ENCODE assay signal across 9 cellular contexts in genomic region chr1:1306661-1307260, GRCh38. TPM values are rescaled to one million over a fixed set of nuclear protein-coding genes. Genes with fewer than 3 reads are reported as not detected.
DNase-seq lines count a peak whose midpoint lies in the region; ATAC-seq, FAIRE-seq and TF ChIP-seq lines count a peak whose summit lies in the region.
"Had no signal": no experiment of that assay in that cellular context is flagged by ENCODE, and none has a peak within 500 bp of the region (broad histone marks: within the 10 kb centered on the region; RNA-seq: fewer than 3 reads in every experiment).

No MANE protein-coding gene starts in this region.

- H3K36me3 Mint-ChIP-seq in glutamatergic neuron (ENCODE audit: unreplicated experiment): no peaks in the 10 kb centered on the region

- no peak for TF ChIP-seq CTCF in VCaP (conservative IDR thresholded peaks at IDR 0.05)
- TF ChIP-seq CTCF in glutamatergic neuron (IDR thresholded peaks at IDR 0.05; ENCODE audit: partially characterized antibody, unreplicated experiment): no peak

- H3K4me1 ChIP-seq in HAP-1 (peaks cover 34% of the 10 kb centered on the region), small intestine (ENCODE audit: control insufficient read depth in 2 of 2, insufficient read depth in 1 of 2, low read depth in 1 of 2, low read length in 1 of 2) (peaks cover 7 to 13% of the 10 kb centered on the region in 2 donors)

- H3K4me3 Mint-ChIP-seq in glutamatergic neuron (ENCODE audit: unreplicated experiment): peak overlapping the region; percentile 97

- peaks cover 13% of the 10 kb centered on the region for H3K9me3 Mint-ChIP-seq in glutamatergic neuron (ENCODE audit: unreplicated experiment)

- 19 to 37% (median 37%) methylated on average over 27 of the region's 27 CpGs for WGBS in small intestine, 3 donors

- no peaks in the 10 kb centered on the region for H3K4me1 Mint-ChIP-seq in glutamatergic neuron (ENCODE audit: low read depth, unreplicated experiment)

- H3K4me3 ChIP-seq in HAP-1 (peak overlapping the region; percentile 69), small intestine (ENCODE audit: low read depth in 1 of 2, low read length in 2 of 2) (peak overlapping the region; percentile 65 to 68)

- no peaks in the 10 kb centered on the region for H3K27me3 ChIP-seq in HAP-1 (ENCODE audit: low read depth)
- H3K27me3 ChIP-seq in small intestine (ENCODE audit: control insufficient read depth in 2 of 2, insufficient read depth in 2 of 2, low read length in 2 of 2): no peaks in the 10 kb centered on the region

- in situ Hi-C loops in HAP-1 (cut with MboI; ENCODE audit: low sequenced_read_pairs): loop anchor here (10.0 kb wide), 2 partner anchors 62 to 192 kb away; partner anchors contain the start of genes C1QTNF12 and C1orf159

- ATAC-seq in HG02885 (IDR thresholded peaks at IDR 0.05; ENCODE audit: poor library complexity, unreplicated experiment) (no peak), GM21515 (IDR thresholded peaks at IDR 0.05; ENCODE audit: unreplicated experiment) (no peak)

- peaks cover 26% of the 10 kb centered on the region for H3K27me3 Mint-ChIP-seq in glutamatergic neuron (ENCODE audit: unreplicated experiment)

- H3K27ac Mint-ChIP-seq in glutamatergic neuron (ENCODE audit: unreplicated experiment): peak overlapping the region; percentile 99

- H3K36me3 ChIP-seq in HAP-1 (replicated peaks) (peaks cover 21% of the 10 kb centered on the region), small intestine (ENCODE audit: control insufficient read depth in 2 of 2, insufficient read depth in 2 of 2, low read length in 2 of 2) (peaks cover 0 to 2% of the 10 kb centered on the region in 2 donors)

- FAIRE-seq in small intestine (lab: Jason Lieb, UNC): no peak

- H3K27ac ChIP-seq in VCaP: peak overlapping the region; percentile 96
- peak overlapping the region; percentile 20 to 85 for H3K27ac ChIP-seq in small intestine (ENCODE audit: low read depth in 1 of 2, low read length in 1 of 2)

- DNase-seq in HAP-1 (ENCODE audit: low spot score in 2 of 2): no peak
- no peak for DNase-seq in glutamatergic neuron
- DNase-seq in small intestine: peak; percentile 46
- DNase-seq in superior temporal gyrus (ENCODE audit: extremely low spot score): no peak
- DNase-seq in DMS79 (lab: John Stamatoyannopoulos, UW): no peak

- H3K9me3 ChIP-seq in HAP-1 (no peaks in the 10 kb centered on the region), small intestine (ENCODE audit: control insufficient read depth, low read depth) (no peaks in the 10 kb centered on the region)

RNA-seq across cellular contexts. Expression of gene ACAP3, which starts 1.0 kb away (rescaled TPM):
- 1,099 TPM for total RNA-seq in glutamatergic neuron (ENCODE audit: unreplicated experiment)
- polyA plus RNA-seq in small intestine: 10 to 100 TPM; 28.6 to 71.1 (median 50.0) TPM

RNA-seq across cellular contexts. Expression of gene PUSL1, which starts 1.6 kb away (rescaled TPM):
- total RNA-seq in glutamatergic neuron (ENCODE audit: unreplicated experiment): 45.5 TPM
- 10 to 100 TPM; 16.8 to 22.7 (median 20.0) TPM for polyA plus RNA-seq in small intestine

RNA-seq across cellular contexts. Expression of gene INTS11, which starts 17.7 kb away (rescaled TPM):
- 147 TPM for total RNA-seq in glutamatergic neuron (ENCODE audit: unreplicated experiment)
- polyA plus RNA-seq in small intestine: 100 to 1,000 TPM in 2 of 3 donors, 10 to 100 TPM in 1; 94.9 to 331 (median 245) TPM

RNA-seq across cellular contexts. Expression of gene CPTP, which starts 17.8 kb away (rescaled TPM):
- 18.7 TPM for total RNA-seq in glutamatergic neuron (ENCODE audit: unreplicated experiment)
- polyA plus RNA-seq in small intestine: 10 to 100 TPM; 26.1 to 71.3 (median 64.0) TPM

RNA-seq across cellular contexts. Expression of gene TAS1R3, which starts 24.3 kb away (rescaled TPM):
- 1.3 TPM for total RNA-seq in glutamatergic neuron (ENCODE audit: unreplicated experiment)
- polyA plus RNA-seq in small intestine: under 1 TPM; 0.33 to 0.81 (median 0.45) TPM
- total RNA-seq: M059J had no signal
